14 cellular contexts compared by ENCODE assay signal in genomic region chr5:82512025-82512424, GRCh38.
DNase-seq lines count a peak whose midpoint lies in the region; ATAC-seq and TF ChIP-seq lines count a peak whose summit lies in the region.
"Had no signal": no experiment of that assay in that cellular context is flagged by ENCODE, and none has a peak within 500 bp of the region (broad histone marks: within the 10 kb centered on the region; RNA-seq: fewer than 3 reads in every experiment).

No MANE protein-coding gene starts in this region.

- intact Hi-C loops in ascending aorta (cut with DNase I): no loop called here

- H3K27ac Mint-ChIP-seq in activated T-helper 17 cell treated with anti-CD3 and anti-CD28 coated beads, Interleukin-2, amount 50 U/mL, for 72 hours: peak overlapping the region; percentile 37
- H3K27ac Mint-ChIP-seq: IgD-negative memory B cell had no signal

- TF ChIP-seq CTCF in ascending aorta (IDR thresholded peaks at IDR 0.05): no peak

- no peaks in the 10 kb centered on the region for H3K27me3 ChIP-seq in effector memory CD4-positive, alpha-beta T cell (replicated peaks; ENCODE audit: control insufficient read depth, insufficient read depth, low read length, poor library complexity, severe bottlenecking)
- H3K27me3 ChIP-seq in ascending aorta: no peaks in the 10 kb centered on the region
- H3K27me3 ChIP-seq: spleen had no signal

- no peak overlapping the region for H3K4me3 Mint-ChIP-seq in activated T-helper 17 cell treated with anti-CD3 and anti-CD28 coated beads, Interleukin-2, amount 50 U/mL, for 72 hours
- H3K4me3 Mint-ChIP-seq: CD4-positive, alpha-beta memory T cell; IgD-negative memory B cell had no signal

- H3K9me3 ChIP-seq in effector memory CD4-positive, alpha-beta T cell (ENCODE audit: control insufficient read depth, low read length): no peaks in the 10 kb centered on the region
- H3K9me3 ChIP-seq in ascending aorta: no peaks in the 10 kb centered on the region
- H3K9me3 ChIP-seq: SK-N-SH had no signal

- H3K4me1 Mint-ChIP-seq in activated T-helper 17 cell treated with anti-CD3 and anti-CD28 coated beads, Interleukin-2, amount 50 U/mL, for 72 hours: no peaks in the 10 kb centered on the region
- H3K4me1 Mint-ChIP-seq: IgD-negative memory B cell had no signal

- DNase-seq in putamen (ENCODE audit: low spot score) (no peak), ascending aorta (ENCODE audit: low spot score in 2 of 2) (no peak), DMS153 (lab: John Stamatoyannopoulos, UW) (no peak)
- DNase-seq in effector memory CD4-positive, alpha-beta T cell: no peak
- DNase-seq: activated CD4-positive, CD25-positive, alpha-beta regulatory T cell treated with anti-CD3 and anti-CD28 coated beads, Interleukin-2, amount 50 U/mL, for 72 hours; NCI-H1694 treated with DMSO at 0.1 percent for 48 hours; SK-N-SH; spleen had no signal

- H3K27me3 Mint-ChIP-seq in activated T-helper 17 cell treated with anti-CD3 and anti-CD28 coated beads, Interleukin-2, amount 50 U/mL, for 72 hours: no peaks in the 10 kb centered on the region

- H3K27ac ChIP-seq in effector memory CD4-positive, alpha-beta T cell (ENCODE audit: insufficient read depth, low read length, poor library complexity, severe bottlenecking): no peak overlapping the region
- no peak overlapping the region for H3K27ac ChIP-seq in ascending aorta
- H3K27ac ChIP-seq: spleen had no signal

- peaks cover 9% of the 10 kb centered on the region for H3K9me3 Mint-ChIP-seq in activated T-helper 17 cell treated with anti-CD3 and anti-CD28 coated beads, Interleukin-2, amount 50 U/mL, for 72 hours

- ATAC-seq in GM18502 (IDR thresholded peaks at IDR 0.05; ENCODE audit: poor library complexity, unreplicated experiment) (peak; percentile 84), GM19395 (IDR thresholded peaks at IDR 0.05; ENCODE audit: unreplicated experiment) (peak; percentile 56), HG02885 (IDR thresholded peaks at IDR 0.05; ENCODE audit: poor library complexity, unreplicated experiment) (peak; percentile 91)
- ATAC-seq in activated T-helper 17 cell treated with anti-CD3 and anti-CD28 coated beads, Interleukin-2, amount 50 U/mL, for 72 hours (replicated peaks): peak; percentile 82

- H3K36me3 Mint-ChIP-seq in activated T-helper 17 cell treated with anti-CD3 and anti-CD28 coated beads, Interleukin-2, amount 50 U/mL, for 72 hours (ENCODE audit: low read depth): no peaks in the 10 kb centered on the region
- H3K36me3 Mint-ChIP-seq: IgD-negative memory B cell had no signal

- no peak overlapping the region for H3K4me3 ChIP-seq in effector memory CD4-positive, alpha-beta T cell (ENCODE audit: insufficient read depth, low read depth, low read length, poor library complexity, severe bottlenecking)
- H3K4me3 ChIP-seq in ascending aorta: no peak overlapping the region
- H3K4me3 ChIP-seq: spleen had no signal

- no peaks in the 10 kb centered on the region for H3K4me1 ChIP-seq in effector memory CD4-positive, alpha-beta T cell (ENCODE audit: control insufficient read depth, insufficient read depth, low read length, poor library complexity, severe bottlenecking)
- H3K4me1 ChIP-seq in ascending aorta: no peaks in the 10 kb centered on the region
- H3K4me1 ChIP-seq: spleen had no signal

- H3K36me3 ChIP-seq in effector memory CD4-positive, alpha-beta T cell (ENCODE audit: control insufficient read depth, insufficient read depth, low read length): no peaks in the 10 kb centered on the region
- H3K36me3 ChIP-seq in ascending aorta: no peaks in the 10 kb centered on the region
- H3K36me3 ChIP-seq: spleen had no signal
